31 cellular contexts compared by ENCODE assay signal in genomic region chr17:55811536-55811935, GRCh38.
DNase-seq lines count a peak whose midpoint lies in the region; ATAC-seq, FAIRE-seq and TF ChIP-seq lines count a peak whose summit lies in the region.
"Had no signal": no experiment of that assay in that cellular context is flagged by ENCODE, and none has a peak within 500 bp of the region (broad histone marks: within the 10 kb centered on the region; RNA-seq: fewer than 3 reads in every experiment).

No MANE protein-coding gene starts in this region.

- H3K27ac Mint-ChIP-seq in MCF 10A (ENCODE audit: low read depth, unreplicated experiment): no peak overlapping the region
- H3K27ac Mint-ChIP-seq in endodermal cell: no peak overlapping the region
- H3K27ac Mint-ChIP-seq: B cell; CD8-positive, alpha-beta T cell; GM23338; H9 had no signal

- H3K27me3 Mint-ChIP-seq in MCF 10A (ENCODE audit: insufficient read depth, unreplicated experiment) (no peaks in the 10 kb centered on the region), endodermal cell (ENCODE audit: insufficient read depth) (no peaks in the 10 kb centered on the region)

- intact Hi-C loops in MCF 10A (cut with micrococcal nuclease) (no loop called here), mammary epithelial cell (cut with micrococcal nuclease) (no loop called here), left cardiac atrium (cut with DNase I) (loop anchor here in 1 of 2 donors (10.0 kb wide), 1 partner anchor 87 kb away; the partner anchor contains the start of gene TMEM100), gastrocnemius medialis (cut with DNase I; ENCODE audit: low total_unique reads) (no loop called here)

- no peak overlapping the region for H3K4me3 ChIP-seq in mammary epithelial cell (replicated peaks in 1 of 3; ENCODE audit: insufficient read depth in 1 of 3, low read depth in 2 of 3, low read length in 3 of 3)
- no peak overlapping the region for H3K4me3 ChIP-seq in MG63
- no peak overlapping the region for H3K4me3 ChIP-seq in gastrocnemius medialis
- no peak overlapping the region for H3K4me3 ChIP-seq in small intestine (ENCODE audit: low read depth in 1 of 2, low read length in 2 of 2)
- H3K4me3 ChIP-seq in endodermal cell (ENCODE audit: low read length): no peak overlapping the region
- H3K4me3 ChIP-seq: GM12878, GM23338 had no signal

- dilution Hi-C loops in mammary epithelial cell (cut with HindIII; ENCODE audit: low sequenced_read_pairs): no loop called here

- peak in 1 of 2 donors; percentile 24 for ATAC-seq in left cardiac atrium
- ATAC-seq in gastrocnemius medialis: peak; percentile 50 to 60
- ATAC-seq: CD8-positive, alpha-beta T cell; GM12878; GM23338; PC-3 had no signal

- TF ChIP-seq CTCF in MCF 10A (IDR thresholded peaks at IDR 0.05; ENCODE audit: unreplicated experiment) (no peak), mammary epithelial cell (conservative IDR thresholded peaks at IDR 0.05 in 1 of 2, IDR thresholded peaks at IDR 0.05 in 1 of 2; ENCODE audit: extremely low read depth in 1 of 2, insufficient read depth in 1 of 2, low read depth in 1 of 2, low read length in 2 of 2) (no peak), gastrocnemius medialis (IDR thresholded peaks at IDR 0.05 in 4 of 5, conservative IDR thresholded peaks at IDR 0.05 in 1 of 5) (no peak), endodermal cell (conservative IDR thresholded peaks at IDR 0.05) (no peak)

- H3K4me2 ChIP-seq in mammary epithelial cell (ENCODE audit: insufficient read depth, low read depth, low read length): no peak overlapping the region
- H3K4me2 ChIP-seq: GM23338 had no signal

- no peak for TF ChIP-seq POLR2A in gastrocnemius medialis (IDR thresholded peaks at IDR 0.05)

- H3K27me3 ChIP-seq in mammary epithelial cell (ENCODE audit: insufficient read depth, low read length) (no peaks in the 10 kb centered on the region), MG63 (no peaks in the 10 kb centered on the region), gastrocnemius medialis (no peaks in the 10 kb centered on the region), small intestine (ENCODE audit: control insufficient read depth in 2 of 2, insufficient read depth in 2 of 2, low read length in 2 of 2) (no peaks in the 10 kb centered on the region), endodermal cell (ENCODE audit: control insufficient read depth, insufficient read depth, low read length, poor library complexity, severe bottlenecking) (no peaks in the 10 kb centered on the region)

- POLR2A ChIA-PET in MCF 10A (lab: Yijun Ruan, JAX): no interaction called here

- H3K9me3 ChIP-seq in mammary epithelial cell (replicated peaks; ENCODE audit: insufficient read depth, low read length): no peaks in the 10 kb centered on the region
- no peaks in the 10 kb centered on the region for H3K9me3 ChIP-seq in MG63
- H3K9me3 ChIP-seq in gastrocnemius medialis: no peaks in the 10 kb centered on the region
- H3K9me3 ChIP-seq in small intestine (ENCODE audit: control insufficient read depth, low read depth): no peaks in the 10 kb centered on the region
- no peaks in the 10 kb centered on the region for H3K9me3 ChIP-seq in endodermal cell (ENCODE audit: control insufficient read depth, low read length)
- H3K9me3 ChIP-seq: Caco-2 had no signal

- no peaks in the 10 kb centered on the region for H3K4me1 ChIP-seq in mammary epithelial cell (ENCODE audit: insufficient read depth, low read length)
- H3K4me1 ChIP-seq in gastrocnemius medialis: peaks cover 0 to 3% of the 10 kb centered on the region in 2 donors
- H3K4me1 ChIP-seq in small intestine (ENCODE audit: control insufficient read depth in 2 of 2, insufficient read depth in 1 of 2, low read depth in 1 of 2, low read length in 1 of 2): no peaks in the 10 kb centered on the region
- peaks cover 4% of the 10 kb centered on the region for H3K4me1 ChIP-seq in endodermal cell (ENCODE audit: control insufficient read depth, insufficient read depth, low read length)
- H3K4me1 ChIP-seq: Caco-2 had no signal

- DNase-seq in MCF 10A (ENCODE audit: unreplicated experiment) (peak; percentile 39), mammary epithelial cell (no peak), MG63 (peak; percentile 33), left cardiac atrium (peak; percentile 22), gastrocnemius medialis (peak; percentile 12 to 39), mucosa of gallbladder (ENCODE audit: low spot score) (no peak), small intestine (no peak), endodermal cell (no peak)
- DNase-seq: Caco-2; CD8-positive, alpha-beta T cell; DMS79; EL; GDM1; H9; Kasumi-1; MM.1S; NCI-H1048; NCI-H1417; NCI-H1694; NCI-H2029 treated with DMSO at 0.1 percent for 48 hours; NCI-H446 treated with DMSO at 0.1 percent for 48 hours; NCI-H526; NCI-H82; NK-92 treated with Interleukin-12 subunit alpha and Interleukin-12 subunit beta, amount 100 ng/mL, for 24 hours; PC-3; SHP77 had no signal

- in situ Hi-C loops in mammary epithelial cell (cut with MboI; ENCODE audit: low sequenced_read_pairs in 2 of 2): no loop called here
- in situ Hi-C loops in gastrocnemius medialis (cut with MboI; ENCODE audit: low sequenced_read_pairs in 4 of 4): no loop called here

- H3K4me3 Mint-ChIP-seq in MCF 10A (ENCODE audit: unreplicated experiment) (no peak overlapping the region), endodermal cell (no peak overlapping the region)
- H3K4me3 Mint-ChIP-seq: B cell; CD8-positive, alpha-beta T cell; GM23338; H9 had no signal

- H3K36me3 ChIP-seq in mammary epithelial cell (ENCODE audit: insufficient read depth, low read length) (no peaks in the 10 kb centered on the region), MG63 (no peaks in the 10 kb centered on the region), gastrocnemius medialis (no peaks in the 10 kb centered on the region), small intestine (ENCODE audit: control insufficient read depth in 2 of 2, insufficient read depth in 2 of 2, low read length in 2 of 2) (no peaks in the 10 kb centered on the region), endodermal cell (ENCODE audit: control insufficient read depth, insufficient read depth, low read length) (no peaks in the 10 kb centered on the region)

- no peaks in the 10 kb centered on the region for H3K9me3 Mint-ChIP-seq in MCF 10A (ENCODE audit: unreplicated experiment)
- no peaks in the 10 kb centered on the region for H3K9me3 Mint-ChIP-seq in endodermal cell
- H3K9me3 Mint-ChIP-seq: CD8-positive, alpha-beta T cell; GM23338; H9 had no signal

- 36% methylated on average over 4 of the region's 4 CpGs for WGBS in mammary epithelial cell (ENCODE audit: low coverage, missing lambda C conversion rate)
- 67 to 74% (median 71%) methylated on average over 4 of the region's 4 CpGs for WGBS in small intestine, 3 donors
- WGBS in endodermal cell (ENCODE audit: insufficient coverage in 1 of 2, insufficient read length in 1 of 2), 2 experiments: 95 to 100% methylated on average over 3 to 4 of the region's 4 CpGs

- no peaks in the 10 kb centered on the region for H4K20me1 ChIP-seq in mammary epithelial cell (ENCODE audit: insufficient read depth, low read length)

- H3K36me3 Mint-ChIP-seq in MCF 10A (ENCODE audit: insufficient read depth, unreplicated experiment): no peaks in the 10 kb centered on the region
- no peaks in the 10 kb centered on the region for H3K36me3 Mint-ChIP-seq in endodermal cell (ENCODE audit: low read depth)
- H3K36me3 Mint-ChIP-seq: CD8-positive, alpha-beta T cell had no signal

- H3K4me1 Mint-ChIP-seq in MCF 10A (ENCODE audit: insufficient read depth, unreplicated experiment) (peaks cover 12% of the 10 kb centered on the region), endodermal cell (peaks cover 5% of the 10 kb centered on the region)
- H3K4me1 Mint-ChIP-seq: B cell, GM23338, H9 had no signal

- H3K27ac ChIP-seq in mammary epithelial cell (ENCODE audit: insufficient read depth, low read depth, low read length) (no peak overlapping the region), gastrocnemius medialis (no peak overlapping the region), small intestine (ENCODE audit: low read depth in 1 of 2, low read length in 1 of 2) (no peak overlapping the region), endodermal cell (ENCODE audit: low read depth, low read length) (no peak overlapping the region)
- H3K27ac ChIP-seq: 22Rv1, C4-2B had no signal

- H3K9ac ChIP-seq in mammary epithelial cell (ENCODE audit: insufficient read depth, low read length) (no peak overlapping the region), endodermal cell (ENCODE audit: extremely low read depth, low read length, poor library complexity, severe bottlenecking) (no peak overlapping the region)

- CTCF ChIA-PET in MCF 10A (lab: Yijun Ruan, JAX) (no interaction called here), mammary epithelial cell (lab: Charles Lee; ENCODE audit: low non-redundant PET) (no interaction called here)

- BruUV-seq in MCF 10A (replicated peaks; lab: Mats Ljungman, UMichigan): no TSS peak
- BruUV-seq in mammary epithelial cell (replicated peaks; lab: Mats Ljungman, UMichigan): no TSS peak

- H2AFZ ChIP-seq in mammary epithelial cell (ENCODE audit: low read depth, low read length): no peak overlapping the region
- H2AFZ ChIP-seq: GM23338 had no signal

- FAIRE-seq in small intestine (lab: Jason Lieb, UNC): no peak
- FAIRE-seq: GM12878 had no signal

- H3K79me2 ChIP-seq in mammary epithelial cell (ENCODE audit: insufficient read depth, low read length): no peaks in the 10 kb centered on the region

Comparison
In these comparisons a context has a peak if more than half of its experiments do, and no peak if none do; other contexts are left out.
1. DNase-seq: peak in MCF 10A (single experiment), MG63 (single experiment), left cardiac atrium (single experiment) and gastrocnemius medialis (2 of 2); none in mammary epithelial cell (single experiment), mucosa of gallbladder (single experiment), small intestine (single experiment) and endodermal cell (single experiment).